ENCODE assay signal across 16 cellular contexts in the genomic region with DNA sequence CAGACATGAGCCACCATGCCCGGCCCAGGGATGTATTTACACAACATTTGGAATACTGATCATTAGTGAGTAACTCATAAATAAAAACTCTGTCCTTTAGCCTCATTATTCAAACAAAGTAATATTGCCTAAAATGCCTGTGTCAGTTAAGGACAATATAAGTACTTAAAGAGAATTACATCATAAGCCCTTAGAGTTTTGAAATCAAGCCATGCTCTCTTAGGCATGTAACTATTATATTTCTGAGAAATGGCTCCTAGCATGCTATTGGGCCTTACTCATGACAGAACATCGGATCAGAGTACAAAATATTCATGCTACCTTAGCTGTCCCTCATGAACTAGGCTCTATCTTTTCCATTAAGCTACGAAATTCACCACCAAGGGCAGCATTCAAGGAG.
"Had no signal": no experiment of that assay in that cellular context is flagged by ENCODE, and none has a peak within 500 bp of the region (broad histone marks: within the 10 kb centered on the region; RNA-seq: fewer than 3 reads in every experiment).

No MANE protein-coding gene starts in this region.

- DNase-seq: activated CD4-positive, alpha-beta T cell treated with anti-CD3 and anti-CD28 coated beads for 1 hour; activated CD4-positive, alpha-beta T cell treated with anti-CD3 and anti-CD28 coated beads, Interleukin-2, amount 50 U/mL, for 4 hours; activated naive CD4-positive, alpha-beta T cell treated with anti-CD3 and anti-CD28 coated beads for 36 hours; activated naive CD8-positive, alpha-beta T cell treated with anti-CD3 and anti-CD28 coated beads, Interleukin-2, amount 50 U/mL, for 24 hours; dorsolateral prefrontal cortex; endodermal cell; erythroblast; foreskin melanocyte; kidney glomerular epithelial cell; psoas muscle; right lobe of liver; stimulated activated naive CD8-positive, alpha-beta T cell treated with anti-CD3 and anti-CD28 coated beads, Interleukin-15, amount 100 ng/mL, for 72 hours; T-helper 1 cell; T1000 had no signal

- H3K9me3 ChIP-seq: psoas muscle, right lobe of liver had no signal

- H3K27me3 ChIP-seq: cardiac muscle cell, dorsolateral prefrontal cortex, right lobe of liver had no signal

- H3K27ac ChIP-seq: cardiac muscle cell, dorsolateral prefrontal cortex, psoas muscle, right lobe of liver, VCaP had no signal

- H3K4me1 ChIP-seq: psoas muscle, right lobe of liver had no signal

- H3K36me3 ChIP-seq: cardiac muscle cell, right lobe of liver had no signal

- H3K4me3 ChIP-seq: cardiac muscle cell, dorsolateral prefrontal cortex, psoas muscle, right lobe of liver had no signal
